ENCODE assay signal across 12 cellular contexts in genomic region chr17:28906276-28907051, GRCh38. TPM values are rescaled to one million over a fixed set of nuclear protein-coding genes. Genes with fewer than 3 reads are reported as not detected.
DNase-seq lines count a peak whose midpoint lies in the region; ATAC-seq and TF ChIP-seq lines count a peak whose summit lies in the region.
"Had no signal": no experiment of that assay in that cellular context is flagged by ENCODE, and none has a peak within 500 bp of the region (broad histone marks: within the 10 kb centered on the region; RNA-seq: fewer than 3 reads in every experiment).

No MANE protein-coding gene starts in this region.

- H3K27me3 ChIP-seq in layer of hippocampus (ENCODE audit: control insufficient read depth, insufficient read depth, low read length) (no peaks in the 10 kb centered on the region), transverse colon (no peaks in the 10 kb centered on the region)

- intact Hi-C loops in activated B cell treated with CpG ODN at 0.5 μM for 24 hours (cut with micrococcal nuclease) (no loop called here), transverse colon (cut with DNase I; ENCODE audit: low total_unique reads) (no loop called here)

- H3K27ac ChIP-seq in layer of hippocampus (ENCODE audit: low read depth, low read length) (peak overlapping the region; percentile 53), transverse colon (peak overlapping the region; percentile 68 to 77 (median 77))
- H3K27ac ChIP-seq: C4-2B, psoas muscle had no signal

- ATAC-seq in activated B cell treated with CpG ODN at 0.5 μM for 24 hours (ENCODE audit: low read depth), result no peak
- ATAC-seq: activated naive CD4-positive, alpha-beta T cell treated with anti-CD3 and anti-CD28 coated beads, Interleukin-2, amount 50 U/mL, for 72 hours; psoas muscle had no signal

- peak overlapping the region; percentile 53 for H3K27ac Mint-ChIP-seq in activated B cell treated with CpG ODN at 0.5 μM for 24 hours

- TF ChIP-seq CTCF in activated B cell treated with CpG ODN at 0.5 μM for 24 hours (IDR thresholded peaks at IDR 0.05) (no peak), transverse colon (IDR thresholded peaks at IDR 0.05) (no peak)

- peaks cover 65% of the 10 kb centered on the region for H3K36me3 Mint-ChIP-seq in activated B cell treated with CpG ODN at 0.5 μM for 24 hours (ENCODE audit: low read depth)

- peaks cover 0 to 39% (median 15%) of the 10 kb centered on the region in 4 donors for H3K36me3 ChIP-seq in transverse colon

- DNase-seq in activated B cell treated with CpG ODN at 0.5 μM for 24 hours, result no peak
- DNase-seq in transverse colon, result no peak
- no peak for DNase-seq in stimulated activated CD4-positive, alpha-beta T cell treated with anti-CD3 and anti-CD28 coated beads, Interleukin-1b, Interleukin-23, amount 100 ng/mL, for 48 hours
- DNase-seq in ureter (ENCODE audit: low spot score), result no peak
- DNase-seq: HFFc6, NCI-H1930, NCI-H526 treated with DMSO at 0.1 percent for 48 hours, psoas muscle had no signal

- POLR2A ChIA-PET in activated B cell treated with CpG ODN at 0.5 μM for 24 hours (lab: Charles Lee), result interaction anchor here (0.6 to 1.0 kb wide), 2 partner anchors 64 to 156 kb away, joined by 3 read pairs; partner anchors contain the start of gene FAM222B

- H3K4me3 Mint-ChIP-seq in activated B cell treated with CpG ODN at 0.5 μM for 24 hours, result no peak overlapping the region
- H3K4me3 Mint-ChIP-seq: central memory CD8-positive, alpha-beta T cell; HFFc6 had no signal

- H3K9me3 ChIP-seq in transverse colon, result no peaks in the 10 kb centered on the region
- H3K9me3 ChIP-seq: psoas muscle had no signal

- peaks cover 12% of the 10 kb centered on the region for H3K4me1 Mint-ChIP-seq in activated B cell treated with CpG ODN at 0.5 μM for 24 hours

- H3K4me1 ChIP-seq in transverse colon, result peaks cover 18 to 39% (median 32%) of the 10 kb centered on the region in 4 donors

- H3K4me3 ChIP-seq in transverse colon, result no peak overlapping the region
- H3K4me3 ChIP-seq: psoas muscle had no signal

- WGBS in transverse colon (ENCODE audit: low coverage in 1 of 2), 2 donors, result 80% methylated on average over 12 of the region's 13 CpGs; no CpG with 5 or more reads in 1 of the 2 donors

- CTCF ChIA-PET in activated B cell treated with CpG ODN at 0.5 μM for 24 hours (lab: Charles Lee), result interaction anchor here (1.9 to 6.2 kb wide), 4 partner anchors 9 to 180 kb away, joined by 7 to 37 read pairs (median 10); partner anchors contain the start of gene FLOT2

- H3K27me3 Mint-ChIP-seq in activated B cell treated with CpG ODN at 0.5 μM for 24 hours, result no peaks in the 10 kb centered on the region
- H3K27me3 Mint-ChIP-seq: central memory CD8-positive, alpha-beta T cell had no signal

- no peak for TF ChIP-seq POLR2A in transverse colon (IDR thresholded peaks at IDR 0.05)

- in situ Hi-C loops in transverse colon (cut with MboI; ENCODE audit: low pct_ligation_motif_present in 1 of 4, low pct_unique_long_range_greater_than_20kb in 1 of 4, low sequenced_read_pairs in 3 of 4), result loop anchor here in 2 of 4 donors (25.0 kb wide), 1 partner anchor 144 kb away; no protein-coding TSS in a partner anchor

- H3K9me3 Mint-ChIP-seq in activated B cell treated with CpG ODN at 0.5 μM for 24 hours, result no peaks in the 10 kb centered on the region
- H3K9me3 Mint-ChIP-seq: activated naive CD4-positive, alpha-beta T cell treated with anti-CD3 and anti-CD28 coated beads, Interleukin-2, amount 50 U/mL, for 72 hours; central memory CD8-positive, alpha-beta T cell; HFFc6 had no signal

- TF ChIP-seq EP300 in transverse colon (IDR thresholded peaks at IDR 0.05; ENCODE audit: low read depth), result no peak

RNA-seq across cellular contexts. Expression of gene DHRS13, which starts 3.6 kb away (rescaled TPM):
- total RNA-seq in activated B cell treated with CpG ODN at 0.5 μM for 24 hours (32.0 and 39.6 TPM in 2 replicates), transverse colon (1 to 10 TPM; 2.2 to 6.5 (median 6.0) TPM), ureter (27.3 TPM)

RNA-seq across cellular contexts. Expression of gene FLOT2, which starts 8.9 kb away (rescaled TPM):
- 303 and 321 TPM in 2 replicates for total RNA-seq in activated B cell treated with CpG ODN at 0.5 μM for 24 hours
- 10 to 100 TPM; 35.8 to 95.8 (median 46.5) TPM for total RNA-seq in transverse colon
- 255 TPM for total RNA-seq in ureter

RNA-seq across cellular contexts. Expression of gene PHF12, which starts 44.9 kb away (rescaled TPM):
- total RNA-seq in activated B cell treated with CpG ODN at 0.5 μM for 24 hours (89.2 and 96.5 TPM in 2 replicates), transverse colon (100 to 1,000 TPM in 1 of 4 donors, 10 to 100 TPM in 3; 43.5 to 134 (median 60.5) TPM), ureter (69.4 TPM)

RNA-seq across cellular contexts. Expression of gene ERAL1, which starts 51.6 kb away (rescaled TPM):
- 47.6 and 49.2 TPM in 2 replicates for total RNA-seq in activated B cell treated with CpG ODN at 0.5 μM for 24 hours
- total RNA-seq in transverse colon, result 10 to 100 TPM; 28.1 to 74.4 (median 47.3) TPM
- total RNA-seq in ureter, result 40.3 TPM
